8 cellular contexts compared by ENCODE assay signal in genomic region chr5:66814146-66814991, GRCh38.
DNase-seq lines count a peak whose midpoint lies in the region; ATAC-seq and TF ChIP-seq lines count a peak whose summit lies in the region.

No MANE protein-coding gene starts in this region.

- no peaks in the 10 kb centered on the region for H3K27me3 ChIP-seq in OCI-LY1 (ENCODE audit: insufficient read depth, low read length)
- H3K27me3 ChIP-seq in adipocyte (replicated peaks; ENCODE audit: control insufficient read depth, insufficient read depth, low read length): no peaks in the 10 kb centered on the region

- H3K4me1 ChIP-seq in OCI-LY1 (ENCODE audit: insufficient read depth, low read length, severe bottlenecking): no peaks in the 10 kb centered on the region
- H3K4me1 ChIP-seq in adipocyte (ENCODE audit: control insufficient read depth, insufficient read depth, low read length): no peaks in the 10 kb centered on the region

- H3K9me3 ChIP-seq in OCI-LY1 (ENCODE audit: low read length) (no peaks in the 10 kb centered on the region), adipocyte (ENCODE audit: control insufficient read depth, low read length) (no peaks in the 10 kb centered on the region)

- intact Hi-C loops in Right ventricle myocardium superior (cut with DNase I) (loop anchor here (10.0 kb wide), 1 partner anchor 50 kb away; no protein-coding TSS in a partner anchor), cardiac septum (cut with DNase I) (loop anchor here (5.0 kb wide), 2 partner anchors 333 to 393 kb away; no protein-coding TSS in a partner anchor)

- H2AFZ ChIP-seq in OCI-LY1 (ENCODE audit: low read length): no peak overlapping the region

- no peaks in the 10 kb centered on the region for H3K36me3 ChIP-seq in OCI-LY1 (ENCODE audit: insufficient read depth, low read length)
- no peaks in the 10 kb centered on the region for H3K36me3 ChIP-seq in adipocyte (ENCODE audit: control insufficient read depth, insufficient read depth, low read length, severe bottlenecking)

- no peak overlapping the region for H3K4me2 ChIP-seq in OCI-LY1 (ENCODE audit: low read length)

- no peak overlapping the region for H3K27ac ChIP-seq in OCI-LY1 (ENCODE audit: low read depth, low read length, poor library complexity, severe bottlenecking)

- DNase-seq in Right ventricle myocardium superior (no peak), cardiac septum (ENCODE audit: low spot score) (no peak), adipocyte (ENCODE audit: low read depth) (peak; percentile 80), iPS-NIHi11 (ENCODE audit: low spot score) (peak; percentile 64)
- peak; percentile 27 for DNase-seq in stimulated activated CD4-positive, alpha-beta T cell treated with anti-CD3 and anti-CD28 coated beads, Interleukin-1b, Interleukin-23, amount 100 ng/mL, for 48 hours

- no peaks in the 10 kb centered on the region for H3K9me2 ChIP-seq in OCI-LY1 (ENCODE audit: low read depth, low read length)

- H3K4me3 ChIP-seq in OCI-LY1 (ENCODE audit: low read depth, low read length, poor library complexity, severe bottlenecking) (no peak overlapping the region), adipocyte (ENCODE audit: low read length) (no peak overlapping the region)

- TF ChIP-seq CTCF in OCI-LY1 (IDR thresholded peaks at IDR 0.05; ENCODE audit: low read length): peak; percentile 72

- no peaks in the 10 kb centered on the region for H3F3A ChIP-seq in OCI-LY1 (ENCODE audit: insufficient read depth, low read length)

- H3K79me2 ChIP-seq in OCI-LY1 (ENCODE audit: insufficient read depth, low read length): no peaks in the 10 kb centered on the region

- no peaks in the 10 kb centered on the region for H4K20me1 ChIP-seq in OCI-LY1 (ENCODE audit: insufficient read depth, low read length)

- no peak overlapping the region for H3K9ac ChIP-seq in OCI-LY1 (ENCODE audit: low read length)
- H3K9ac ChIP-seq in adipocyte (ENCODE audit: low read length): no peak overlapping the region

- ATAC-seq in Right ventricle myocardium superior (ENCODE audit: poor library complexity) (peak; percentile 30), HG02798 (IDR thresholded peaks at IDR 0.05; ENCODE audit: poor library complexity, unreplicated experiment) (peak; percentile 54), GM19467 (IDR thresholded peaks at IDR 0.05; ENCODE audit: unreplicated experiment) (no peak)

Comparison
In these comparisons a context has a peak if more than half of its experiments do, and no peak if none do; other contexts are left out.
1. DNase-seq: peak in adipocyte (single experiment), iPS-NIHi11 (single experiment) and stimulated activated CD4-positive, alpha-beta T cell treated with anti-CD3 and anti-CD28 coated beads, Interleukin-1b, Interleukin-23, amount 100 ng/mL, for 48 hours (single experiment); none in Right ventricle myocardium superior (single experiment) and cardiac septum (single experiment).